Comparison of ENCODE assay signal across 6 cellular contexts in genomic region chr16:30066882-30067583, GRCh38.
DNase-seq lines count a peak whose midpoint lies in the region; ATAC-seq, FAIRE-seq and TF ChIP-seq lines count a peak whose summit lies in the region.

No MANE protein-coding gene starts in this region.

- no peak for FAIRE-seq in HTR-8/SVneo (lab: Jason Lieb, UNC)

- peak overlapping the region; percentile 83 for H3K9ac ChIP-seq in muscle layer of colon (ENCODE audit: low read length)

- DNase-seq in GM06990 (ENCODE audit: extremely low read depth, insufficient read length), result no peak
- no peak for DNase-seq in HTR-8/SVneo (ENCODE audit: insufficient read length, low spot score)

- H3K36me3 ChIP-seq in GM06990 (ENCODE audit: control insufficient read depth, insufficient read depth, low read length) (peaks cover 36% of the 10 kb centered on the region), muscle layer of colon (ENCODE audit: insufficient read depth, low read length) (peaks cover 48% of the 10 kb centered on the region)

- H3K27me3 ChIP-seq in GM06990 (replicated peaks; ENCODE audit: control insufficient read depth, insufficient read depth, low read length) (no peaks in the 10 kb centered on the region), muscle layer of colon (ENCODE audit: control insufficient read depth in 1 of 2, insufficient read depth in 2 of 2, low read length in 2 of 2) (no peaks in the 10 kb centered on the region)

- H3K9me3 ChIP-seq in muscle layer of colon (ENCODE audit: low read length), result no peaks in the 10 kb centered on the region

- TF ChIP-seq CTCF in GM06990 (IDR thresholded peaks at IDR 0.05; ENCODE audit: insufficient read depth, low read length, poor library complexity, severe bottlenecking), result no peak

- H3K4me3 ChIP-seq in GM06990 (replicated peaks; ENCODE audit: low read depth, low read length) (peak overlapping the region; percentile 95), muscle layer of colon (ENCODE audit: low read depth in 1 of 2, low read length in 2 of 2) (peak overlapping the region; percentile 76 to 94)

- no peak for ATAC-seq in HG03520 (IDR thresholded peaks at IDR 0.05; ENCODE audit: unreplicated experiment)
- no peak for ATAC-seq in HG02571 (IDR thresholded peaks at IDR 0.05; ENCODE audit: unreplicated experiment)

- peaks cover 52% of the 10 kb centered on the region for H3K4me1 ChIP-seq in muscle layer of colon (ENCODE audit: insufficient read depth, low read length)

- H3K27ac ChIP-seq in angular gyrus (ENCODE audit: low read depth, low read length) (peak overlapping the region; percentile 99), muscle layer of colon (ENCODE audit: low read depth, low read length) (peak overlapping the region; percentile 99)
